In the genomic region with DNA sequence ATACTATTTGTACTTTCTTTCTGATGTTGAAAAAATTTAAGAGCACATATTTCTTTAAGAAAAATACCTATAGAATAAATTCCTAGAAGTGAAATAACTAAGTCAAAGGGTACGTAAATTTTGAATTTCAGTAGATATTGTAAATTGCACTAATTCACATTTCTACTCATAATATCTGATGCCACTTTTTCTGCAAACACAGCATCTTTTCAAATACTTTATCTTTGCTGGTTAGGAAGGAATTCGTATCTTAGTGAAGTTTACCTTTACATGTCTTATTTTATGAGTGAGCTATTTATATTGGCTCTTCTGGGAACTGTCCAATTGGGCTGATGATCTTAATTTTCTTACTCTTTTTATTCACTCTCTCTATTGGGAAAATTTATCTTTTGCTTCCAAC, we compare ENCODE assay signal across 23 cellular contexts.
"Had no signal": no experiment of that assay in that cellular context is flagged by ENCODE, and none has a peak within 500 bp of the region (broad histone marks: within the 10 kb centered on the region; RNA-seq: fewer than 3 reads in every experiment).

No MANE protein-coding gene starts in this region.

- FAIRE-seq: HTR-8/SVneo, RCC 7860 had no signal

- H3K27ac ChIP-seq: HL-60, KMS-11, SJSA1, SK-N-MC had no signal

- H3K36me3 ChIP-seq: SJSA1 had no signal

- H3K4me3 ChIP-seq: SJSA1, SK-N-MC had no signal

- H3K27me3 ChIP-seq: SJSA1 had no signal

- H3K9me3 ChIP-seq: SJSA1 had no signal

- H3K4me2 ChIP-seq: KMS-11 had no signal

- H3K9ac ChIP-seq: KMS-11 had no signal

- DNase-seq: Kasumi-1, MM.1S, NCI-H1092 treated with DMSO at 0.1 percent for 48 hours, NCI-H1436, NCI-H1694, NCI-H187 treated with DMSO at 0.1 percent for 48 hours, NCI-H2081, NCI-H2171, NCI-H226, NCI-H446, NCI-H510A, NCI-H524 treated with DMSO at 0.1 percent for 48 hours, NCI-H69, NCI-H774, Right ventricle myocardium superior, RPMI8226, SIG-M5 had no signal

- H3K4me1 ChIP-seq: SJSA1 had no signal
